1 cellular context compared by ENCODE assay signal in the genomic region with DNA sequence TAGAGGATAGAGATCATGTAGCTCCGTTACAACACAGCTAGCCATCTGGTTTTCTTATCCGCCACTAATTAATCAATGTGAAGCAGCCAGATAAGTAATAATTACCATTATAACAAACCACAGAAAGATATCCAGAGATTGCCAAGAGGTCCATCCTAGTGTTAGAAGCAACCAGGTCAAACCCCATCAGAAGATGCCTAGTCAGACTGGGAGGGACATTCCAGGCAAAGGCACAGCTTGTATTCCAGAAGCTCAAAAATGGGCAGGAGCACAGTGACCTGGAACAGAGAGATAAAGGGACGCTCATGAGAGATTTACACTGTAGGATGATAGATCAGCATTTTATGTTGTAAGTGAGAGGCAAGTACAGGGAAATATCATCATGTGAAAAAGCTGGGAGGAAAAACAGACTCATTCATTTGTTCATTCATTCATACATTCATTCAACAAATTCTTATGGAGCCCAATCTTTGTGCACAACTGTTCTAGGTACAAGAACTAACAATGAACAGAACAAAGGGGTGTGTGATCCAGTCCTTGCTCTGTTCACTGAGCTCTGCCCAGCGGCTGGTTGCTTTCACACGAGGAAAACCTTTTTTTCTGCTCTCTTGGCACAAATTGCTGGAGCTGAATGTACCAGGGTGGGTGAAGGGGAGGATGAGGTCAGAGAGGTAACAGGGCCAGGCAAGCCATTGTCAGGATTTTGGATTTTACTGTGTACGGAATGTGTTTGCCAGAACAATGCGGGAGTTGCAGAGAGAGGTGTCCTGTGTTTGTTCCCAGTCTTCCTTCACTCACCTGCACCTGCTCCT.
TF ChIP-seq lines count a peak whose summit lies in the region.

No MANE protein-coding gene starts in this region.

TF ChIP-seq in SK-N-SH, 30 proteins besides CTCF, POLR2A, EP300 and RAD21 (continued from another document):
- TF ChIP-seq, protein P1, sequence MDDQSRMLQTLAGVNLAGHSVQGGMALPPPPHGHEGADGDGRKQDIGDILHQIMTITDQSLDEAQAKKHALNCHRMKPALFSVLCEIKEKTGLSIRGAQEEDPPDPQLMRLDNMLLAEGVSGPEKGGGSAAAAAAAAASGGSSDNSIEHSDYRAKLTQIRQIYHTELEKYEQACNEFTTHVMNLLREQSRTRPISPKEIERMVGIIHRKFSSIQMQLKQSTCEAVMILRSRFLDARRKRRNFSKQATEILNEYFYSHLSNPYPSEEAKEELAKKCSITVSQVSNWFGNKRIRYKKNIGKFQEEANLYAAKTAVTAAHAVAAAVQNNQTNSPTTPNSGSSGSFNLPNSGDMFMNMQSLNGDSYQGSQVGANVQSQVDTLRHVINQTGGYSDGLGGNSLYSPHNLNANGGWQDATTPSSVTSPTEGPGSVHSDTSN (IDR thresholded peaks at IDR 0.05) = 0 out of 2 replicates have a peak, but pooled peaks have one; percentile 11
